Comparison of ENCODE assay signal across 8 cellular contexts in genomic region chr16:635573-636205, GRCh38. TPM values are rescaled to one million over a fixed set of nuclear protein-coding genes. Genes with fewer than 3 reads are reported as not detected.
DNase-seq lines count a peak whose midpoint lies in the region; ATAC-seq and TF ChIP-seq lines count a peak whose summit lies in the region.

No MANE protein-coding gene starts in this region.

- peak overlapping the region in 1 of 8 donors; percentile 100 for H3K27ac Mint-ChIP-seq in CD8-positive, alpha-beta memory T cell
- no peak overlapping the region for H3K27ac Mint-ChIP-seq in HFFc6
- H3K27ac Mint-ChIP-seq in activated CD8-positive, alpha-beta T cell treated with anti-CD3 and anti-CD28 coated beads, Interleukin-2, amount 10 ng/mL, durations not matched to agents 7 days and 5 days = peak overlapping the region; percentile 39
- peak overlapping the region in 1 of 2 donors; percentile 27 for H3K27ac Mint-ChIP-seq in stimulated activated naive CD8-positive, alpha-beta T cell treated with anti-CD3 and anti-CD28 coated beads, Interleukin-15, amount 100 ng/mL, for 72 hours

- H3K27ac ChIP-seq in CD8-positive, alpha-beta memory T cell (ENCODE audit: low read depth, low read length) = peak overlapping the region; percentile 80
- no peak overlapping the region for H3K27ac ChIP-seq in iPS DF 6.9 (ENCODE audit: low read length)

- POLR2A ChIA-PET in CD8-positive, alpha-beta memory T cell (lab: Charles Lee) = interaction anchor here (0.6 to 2.5 kb wide), 10 partner anchors 12 to 1520 kb away, joined by 3 to 11 read pairs (median 6); partner anchors contain the start of genes CAPN15, DECR2, STUB1 and TRAF7
- POLR2A ChIA-PET in activated CD8-positive, alpha-beta T cell treated with anti-CD3 and anti-CD28 coated beads, Interleukin-2, amount 10 ng/mL, durations not matched to agents 7 days and 5 days (lab: Charles Lee) = interaction anchor here (0.8 to 1.2 kb wide), 4 partner anchors 45 to 108 kb away, joined by 3 to 4 read pairs (median 3); partner anchors contain the start of genes CAPN15 and STUB1

- no peak for DNase-seq in CD8-positive, alpha-beta memory T cell
- DNase-seq in HFFc6 = no peak
- no peak for DNase-seq in activated CD8-positive, alpha-beta T cell treated with anti-CD3 and anti-CD28 coated beads, Interleukin-2, amount 10 ng/mL, durations not matched to agents 7 days and 5 days
- DNase-seq in iPS DF 6.9 (ENCODE audit: low read depth, low spot score) = no peak
- no peak for DNase-seq in stimulated activated naive CD8-positive, alpha-beta T cell treated with anti-CD3 and anti-CD28 coated beads, Interleukin-15, amount 100 ng/mL, for 72 hours
- DNase-seq in NCI-H187 treated with DMSO at 0.1 percent for 48 hours (lab: John Stamatoyannopoulos, UW) = no peak
- DNase-seq in activated gamma-delta T cell treated with Interleukin-2 at 50 U/mL for 16 hours = no peak

- H3K27me3 Mint-ChIP-seq in CD8-positive, alpha-beta memory T cell = peaks cover 0 to 7% of the 10 kb centered on the region in 2 donors
- H3K27me3 Mint-ChIP-seq in HFFc6 (ENCODE audit: insufficient read depth) = peaks cover 8% of the 10 kb centered on the region
- H3K27me3 Mint-ChIP-seq in activated CD8-positive, alpha-beta T cell treated with anti-CD3 and anti-CD28 coated beads, Interleukin-2, amount 10 ng/mL, durations not matched to agents 7 days and 5 days (ENCODE audit: low read depth) = peaks cover 2% of the 10 kb centered on the region
- H3K27me3 Mint-ChIP-seq in stimulated activated naive CD8-positive, alpha-beta T cell treated with anti-CD3 and anti-CD28 coated beads, Interleukin-15, amount 100 ng/mL, for 72 hours = peaks cover 7% of the 10 kb centered on the region

- no peaks in the 10 kb centered on the region for H3K9me3 ChIP-seq in CD8-positive, alpha-beta memory T cell (ENCODE audit: low read length)
- no peaks in the 10 kb centered on the region for H3K9me3 ChIP-seq in iPS DF 6.9 (ENCODE audit: control insufficient read depth, insufficient read depth, low read length)

- CTCF ChIA-PET in CD8-positive, alpha-beta memory T cell (lab: Charles Lee) = interaction anchor here (0.7 to 1.6 kb wide), 7 partner anchors 12 to 150 kb away, joined by 3 to 7 read pairs (median 3); partner anchors contain the start of genes RAB40C and WDR90
- CTCF ChIA-PET in activated CD8-positive, alpha-beta T cell treated with anti-CD3 and anti-CD28 coated beads, Interleukin-2, amount 10 ng/mL, durations not matched to agents 7 days and 5 days (lab: Charles Lee) = interaction anchor here (1.0 to 2.7 kb wide), 3 partner anchors 13 to 70 kb away, joined by 3 to 16 read pairs (median 3); partner anchors contain the start of gene WDR90

- H3K4me1 ChIP-seq in CD8-positive, alpha-beta memory T cell (ENCODE audit: insufficient read depth, low read length) = peaks cover 16% of the 10 kb centered on the region
- peaks cover 6% of the 10 kb centered on the region for H3K4me1 ChIP-seq in iPS DF 6.9 (ENCODE audit: control insufficient read depth, insufficient read depth, low read length)

- H3K36me3 Mint-ChIP-seq in CD8-positive, alpha-beta memory T cell = peaks cover 0 to 10% (median 0%) of the 10 kb centered on the region in 3 donors
- no peaks in the 10 kb centered on the region for H3K36me3 Mint-ChIP-seq in HFFc6 (ENCODE audit: low read depth)
- peaks cover 3% of the 10 kb centered on the region for H3K36me3 Mint-ChIP-seq in activated CD8-positive, alpha-beta T cell treated with anti-CD3 and anti-CD28 coated beads, Interleukin-2, amount 10 ng/mL, durations not matched to agents 7 days and 5 days (ENCODE audit: low read depth)

- peak; percentile 2 for ATAC-seq in activated CD8-positive, alpha-beta T cell treated with anti-CD3 and anti-CD28 coated beads, Interleukin-2, amount 10 ng/mL, durations not matched to agents 7 days and 5 days
- ATAC-seq in stimulated activated naive CD8-positive, alpha-beta T cell treated with anti-CD3 and anti-CD28 coated beads, Interleukin-15, amount 100 ng/mL, for 72 hours = peak; percentile 23
- ATAC-seq in HG03097 (IDR thresholded peaks at IDR 0.05; ENCODE audit: low FRiP score, unreplicated experiment) = no peak

- H3K36me3 ChIP-seq in CD8-positive, alpha-beta memory T cell (ENCODE audit: insufficient read depth, low read length) = no peaks in the 10 kb centered on the region
- peaks cover 16% of the 10 kb centered on the region for H3K36me3 ChIP-seq in iPS DF 6.9 (ENCODE audit: control insufficient read depth, insufficient read depth, low read length)

- peak overlapping the region; percentile 81 for H3K4me3 ChIP-seq in CD8-positive, alpha-beta memory T cell (ENCODE audit: low read length)
- peak overlapping the region; percentile 78 for H3K4me3 ChIP-seq in iPS DF 6.9 (ENCODE audit: low read length)

- H3K4me1 Mint-ChIP-seq in CD8-positive, alpha-beta memory T cell = peaks cover 0 to 20% (median 10%) of the 10 kb centered on the region in 3 donors
- H3K4me1 Mint-ChIP-seq in HFFc6 (ENCODE audit: low read depth) = no peaks in the 10 kb centered on the region
- peaks cover 10% of the 10 kb centered on the region for H3K4me1 Mint-ChIP-seq in activated CD8-positive, alpha-beta T cell treated with anti-CD3 and anti-CD28 coated beads, Interleukin-2, amount 10 ng/mL, durations not matched to agents 7 days and 5 days (ENCODE audit: low read depth)
- H3K4me1 Mint-ChIP-seq in stimulated activated naive CD8-positive, alpha-beta T cell treated with anti-CD3 and anti-CD28 coated beads, Interleukin-15, amount 100 ng/mL, for 72 hours = peaks cover 34% of the 10 kb centered on the region

- WGBS in iPS DF 6.9 (ENCODE audit: insufficient coverage, insufficient read length) = no CpG with 5 or more reads among the region's 55 CpGs

- H3K4me3 Mint-ChIP-seq in CD8-positive, alpha-beta memory T cell = peak overlapping the region; percentile 28 to 99 (median 97)
- peak overlapping the region; percentile 90 for H3K4me3 Mint-ChIP-seq in HFFc6
- H3K4me3 Mint-ChIP-seq in activated CD8-positive, alpha-beta T cell treated with anti-CD3 and anti-CD28 coated beads, Interleukin-2, amount 10 ng/mL, durations not matched to agents 7 days and 5 days = peak overlapping the region; percentile 90
- H3K4me3 Mint-ChIP-seq in stimulated activated naive CD8-positive, alpha-beta T cell treated with anti-CD3 and anti-CD28 coated beads, Interleukin-15, amount 100 ng/mL, for 72 hours = peak overlapping the region; percentile 47 to 100

- TF ChIP-seq CTCF in HFFc6 (IDR thresholded peaks at IDR 0.05) = no peak

- H3K27me3 ChIP-seq in CD8-positive, alpha-beta memory T cell (ENCODE audit: insufficient read depth, low read length, poor library complexity, severe bottlenecking) = no peaks in the 10 kb centered on the region
- H3K27me3 ChIP-seq in iPS DF 6.9 (ENCODE audit: control insufficient read depth, insufficient read depth, low read length) = no peaks in the 10 kb centered on the region

- peaks cover 0 to 3% (median 0%) of the 10 kb centered on the region in 5 donors for H3K9me3 Mint-ChIP-seq in CD8-positive, alpha-beta memory T cell
- 0 out of 2 replicates have a peak, but pooled peaks cover 4% of the 10 kb centered on the region for H3K9me3 Mint-ChIP-seq in HFFc6
- H3K9me3 Mint-ChIP-seq in activated CD8-positive, alpha-beta T cell treated with anti-CD3 and anti-CD28 coated beads, Interleukin-2, amount 10 ng/mL, durations not matched to agents 7 days and 5 days (ENCODE audit: insufficient read depth) = no peaks in the 10 kb centered on the region
- no peaks in the 10 kb centered on the region for H3K9me3 Mint-ChIP-seq in stimulated activated naive CD8-positive, alpha-beta T cell treated with anti-CD3 and anti-CD28 coated beads, Interleukin-15, amount 100 ng/mL, for 72 hours

RNA-seq across cellular contexts. Expression of gene METTL26, which starts 0.4 kb away (rescaled TPM):
- 100 to 1,000 TPM; 129 TPM for total RNA-seq in CD8-positive, alpha-beta memory T cell
- 97.4 TPM for polyA plus RNA-seq in CD8-positive, alpha-beta memory T cell
- 100 to 1,000 TPM in 5 of 6 experiments, 10 to 100 TPM in 1; 91.6 to 115 (median 105) TPM for total RNA-seq in HFFc6 (2021; fragmentation: NEBNext Ultra II Directional; extraction: Animal tissue kit (Norgen Biotek cat#: 25700))
- total RNA-seq in activated CD8-positive, alpha-beta T cell treated with anti-CD3 and anti-CD28 coated beads, Interleukin-2, amount 10 ng/mL, durations not matched to agents 7 days and 5 days = 10 to 100 TPM; 89.0 to 94.0 TPM

RNA-seq across cellular contexts. Expression of gene WFIKKN1, which starts 4.9 kb away (rescaled TPM):
- under 1 TPM; 0.11 to 0.22 TPM for total RNA-seq in CD8-positive, alpha-beta memory T cell
- 0.09 TPM for polyA plus RNA-seq in CD8-positive, alpha-beta memory T cell
- under 1 TPM in 2 of 6 experiments, not detected in 4; 0.02 to 0.14 TPM for total RNA-seq in HFFc6 (2021; fragmentation: NEBNext Ultra II Directional; extraction: Animal tissue kit (Norgen Biotek cat#: 25700))
- total RNA-seq in activated CD8-positive, alpha-beta T cell treated with anti-CD3 and anti-CD28 coated beads, Interleukin-2, amount 10 ng/mL, durations not matched to agents 7 days and 5 days = under 1 TPM; 0.47 to 0.68 TPM

RNA-seq across cellular contexts. Expression of gene MCRIP2, which starts 5.9 kb away (rescaled TPM):
- total RNA-seq in CD8-positive, alpha-beta memory T cell = 10 to 100 TPM; 59.3 to 64.8 TPM
- polyA plus RNA-seq in CD8-positive, alpha-beta memory T cell = 24.9 TPM
- 10 to 100 TPM; 18.8 to 30.8 (median 24.2) TPM for total RNA-seq in HFFc6 (2021; fragmentation: NEBNext Ultra II Directional; extraction: Animal tissue kit (Norgen Biotek cat#: 25700))
- 10 to 100 TPM; 40.6 to 40.9 TPM for total RNA-seq in activated CD8-positive, alpha-beta T cell treated with anti-CD3 and anti-CD28 coated beads, Interleukin-2, amount 10 ng/mL, durations not matched to agents 7 days and 5 days

RNA-seq across cellular contexts. Expression of gene WDR90, which starts 13.5 kb away (rescaled TPM):
- total RNA-seq in CD8-positive, alpha-beta memory T cell = 10 to 100 TPM; 69.6 to 78.4 TPM
- 1.4 TPM for polyA plus RNA-seq in CD8-positive, alpha-beta memory T cell
- 10 to 100 TPM; 11.6 to 19.0 (median 17.7) TPM for total RNA-seq in HFFc6 (2021; fragmentation: NEBNext Ultra II Directional; extraction: Animal tissue kit (Norgen Biotek cat#: 25700))
- 100 to 1,000 TPM in 1 of 2 experiments, 10 to 100 TPM in 1; 96.8 to 106 TPM for total RNA-seq in activated CD8-positive, alpha-beta T cell treated with anti-CD3 and anti-CD28 coated beads, Interleukin-2, amount 10 ng/mL, durations not matched to agents 7 days and 5 days

RNA-seq across cellular contexts. Expression of gene RHOT2, which starts 32.2 kb away (rescaled TPM):
- 100 to 1,000 TPM; 140 to 151 TPM for total RNA-seq in CD8-positive, alpha-beta memory T cell
- 49.6 TPM for polyA plus RNA-seq in CD8-positive, alpha-beta memory T cell
- total RNA-seq in HFFc6 (2021; fragmentation: NEBNext Ultra II Directional; extraction: Animal tissue kit (Norgen Biotek cat#: 25700)) = 10 to 100 TPM; 73.9 to 93.4 (median 84.8) TPM
- 100 to 1,000 TPM; 135 to 139 TPM for total RNA-seq in activated CD8-positive, alpha-beta T cell treated with anti-CD3 and anti-CD28 coated beads, Interleukin-2, amount 10 ng/mL, durations not matched to agents 7 days and 5 days
